ENCODE assay signal across 1 cellular context in the genomic region with DNA sequence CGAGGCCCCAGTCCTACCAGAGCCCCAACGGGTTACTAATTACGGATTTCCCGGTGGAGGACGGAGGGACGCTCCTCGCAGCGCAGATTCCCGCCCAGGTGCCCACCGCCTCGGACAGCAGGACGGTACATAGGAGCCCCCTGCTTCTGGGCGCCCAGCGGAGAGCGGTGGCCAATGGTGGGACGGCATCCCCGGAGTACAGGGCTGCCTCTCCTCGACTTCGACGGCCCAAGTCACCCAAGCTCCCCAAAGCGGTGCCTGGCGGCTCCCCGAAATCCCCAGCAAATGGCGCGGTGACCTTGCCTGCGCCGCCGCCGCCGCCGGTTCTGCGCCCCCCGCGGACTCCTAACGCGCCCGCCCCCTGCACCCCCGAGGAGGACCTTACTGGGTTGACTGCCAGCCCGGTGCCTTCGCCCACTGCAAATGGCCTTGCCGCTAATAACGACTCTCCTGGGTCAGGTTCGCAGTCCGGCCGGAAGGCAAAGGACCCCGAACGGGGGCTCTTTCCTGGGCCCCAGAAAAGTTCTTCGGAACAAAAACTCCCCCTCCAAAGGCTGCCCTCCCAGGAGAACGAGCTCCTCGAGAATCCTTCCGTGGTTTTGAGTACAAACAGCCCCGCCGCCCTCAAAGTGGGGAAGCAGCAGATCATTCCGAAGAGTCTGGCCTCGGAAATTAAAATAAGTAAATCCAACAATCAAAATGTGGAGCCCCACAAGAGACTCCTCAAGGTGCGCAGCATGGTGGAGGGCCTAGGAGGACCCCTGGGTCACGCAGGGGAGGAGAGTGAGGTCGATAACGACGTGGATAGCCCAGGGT.
A peak's percentile ranks its signal among the peaks of the same experiment; 100 is the strongest.
TF ChIP-seq lines count a peak whose summit lies in the region.

No MANE protein-coding gene starts in this region.

TF ChIP-seq in HEK293, 187 proteins besides CTCF, POLR2A, EP300 and RAD21 (continued from another document):
- TF ChIP-seq, protein P1, sequence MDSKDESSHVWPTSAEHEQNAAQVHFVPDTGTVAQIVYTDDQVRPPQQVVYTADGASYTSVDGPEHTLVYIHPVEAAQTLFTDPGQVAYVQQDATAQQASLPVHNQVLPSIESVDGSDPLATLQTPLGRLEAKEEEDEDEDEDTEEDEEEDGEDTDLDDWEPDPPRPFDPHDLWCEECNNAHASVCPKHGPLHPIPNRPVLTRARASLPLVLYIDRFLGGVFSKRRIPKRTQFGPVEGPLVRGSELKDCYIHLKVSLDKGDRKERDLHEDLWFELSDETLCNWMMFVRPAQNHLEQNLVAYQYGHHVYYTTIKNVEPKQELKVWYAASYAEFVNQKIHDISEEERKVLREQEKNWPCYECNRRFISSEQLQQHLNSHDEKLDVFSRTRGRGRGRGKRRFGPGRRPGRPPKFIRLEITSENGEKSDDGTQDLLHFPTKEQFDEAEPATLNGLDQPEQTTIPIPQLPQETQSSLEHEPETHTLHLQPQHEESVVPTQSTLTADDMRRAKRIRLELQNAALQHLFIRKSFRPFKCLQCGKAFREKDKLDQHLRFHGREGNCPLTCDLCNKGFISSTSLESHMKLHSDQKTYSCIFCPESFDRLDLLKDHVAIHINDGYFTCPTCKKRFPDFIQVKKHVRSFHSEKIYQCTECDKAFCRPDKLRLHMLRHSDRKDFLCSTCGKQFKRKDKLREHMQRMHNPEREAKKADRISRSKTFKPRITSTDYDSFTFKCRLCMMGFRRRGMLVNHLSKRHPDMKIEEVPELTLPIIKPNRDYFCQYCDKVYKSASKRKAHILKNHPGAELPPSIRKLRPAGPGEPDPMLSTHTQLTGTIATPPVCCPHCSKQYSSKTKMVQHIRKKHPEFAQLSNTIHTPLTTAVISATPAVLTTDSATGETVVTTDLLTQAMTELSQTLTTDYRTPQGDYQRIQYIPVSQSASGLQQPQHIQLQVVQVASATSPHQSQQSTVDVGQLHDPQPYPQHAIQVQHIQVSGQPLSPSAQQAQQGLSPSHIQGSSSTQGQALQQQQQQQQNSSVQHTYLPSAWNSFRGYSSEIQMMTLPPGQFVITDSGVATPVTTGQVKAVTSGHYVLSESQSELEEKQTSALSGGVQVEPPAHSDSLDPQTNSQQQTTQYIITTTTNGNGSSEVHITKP (tag by site-specific recombination; IDR thresholded peaks at IDR 0.05): no peak
- TF ChIP-seq ZNF529 (tag by site-specific recombination; IDR thresholded peaks at IDR 0.05; ENCODE audit: insufficient replicate concordance) (no peak), ZNF585B (tag by site-specific recombination; IDR thresholded peaks at IDR 0.05) (no peak), ZFP3 (tag by site-specific recombination; IDR thresholded peaks at IDR 0.05; ENCODE audit: low read depth) (no peak), ZNF623 (tag by site-specific recombination; IDR thresholded peaks at IDR 0.05) (no peak), GLIS2 (tag by site-specific recombination; IDR thresholded peaks at IDR 0.05) (peak; percentile 88), ZNF341 (tag by site-specific recombination; IDR thresholded peaks at IDR 0.05; ENCODE audit: low read depth) (no peak), ZNF184 (tag by site-specific recombination; IDR thresholded peaks at IDR 0.05) (no peak), ZNF10 (tag by site-specific recombination; IDR thresholded peaks at IDR 0.05) (no peak), ZNF830 (tag by site-specific recombination; IDR thresholded peaks at IDR 0.05; ENCODE audit: low read depth) (no peak)
- TF ChIP-seq, protein P2, sequence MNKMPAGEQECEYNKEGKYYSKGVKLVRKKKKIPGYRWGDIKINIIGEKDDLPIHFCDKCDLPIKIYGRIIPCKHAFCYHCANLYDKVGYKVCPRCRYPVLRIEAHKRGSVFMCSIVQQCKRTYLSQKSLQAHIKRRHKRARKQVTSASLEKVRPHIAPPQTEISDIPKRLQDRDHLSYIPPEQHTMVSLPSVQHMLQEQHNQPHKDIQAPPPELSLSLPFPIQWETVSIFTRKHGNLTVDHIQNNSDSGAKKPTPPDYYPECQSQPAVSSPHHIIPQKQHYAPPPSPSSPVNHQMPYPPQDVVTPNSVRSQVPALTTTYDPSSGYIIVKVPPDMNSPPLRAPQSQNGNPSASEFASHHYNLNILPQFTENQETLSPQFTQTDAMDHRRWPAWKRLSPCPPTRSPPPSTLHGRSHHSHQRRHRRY (tag by site-specific recombination; IDR thresholded peaks at IDR 0.05): no peak
- TF ChIP-seq, protein P3, sequence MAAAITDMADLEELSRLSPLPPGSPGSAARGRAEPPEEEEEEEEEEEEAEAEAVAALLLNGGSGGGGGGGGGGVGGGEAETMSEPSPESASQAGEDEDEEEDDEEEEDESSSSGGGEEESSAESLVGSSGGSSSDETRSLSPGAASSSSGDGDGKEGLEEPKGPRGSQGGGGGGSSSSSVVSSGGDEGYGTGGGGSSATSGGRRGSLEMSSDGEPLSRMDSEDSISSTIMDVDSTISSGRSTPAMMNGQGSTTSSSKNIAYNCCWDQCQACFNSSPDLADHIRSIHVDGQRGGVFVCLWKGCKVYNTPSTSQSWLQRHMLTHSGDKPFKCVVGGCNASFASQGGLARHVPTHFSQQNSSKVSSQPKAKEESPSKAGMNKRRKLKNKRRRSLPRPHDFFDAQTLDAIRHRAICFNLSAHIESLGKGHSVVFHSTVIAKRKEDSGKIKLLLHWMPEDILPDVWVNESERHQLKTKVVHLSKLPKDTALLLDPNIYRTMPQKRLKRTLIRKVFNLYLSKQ (tag by site-specific recombination; IDR thresholded peaks at IDR 0.05; ENCODE audit: borderline replicate concordance): no peak
- TF ChIP-seq, protein P4, sequence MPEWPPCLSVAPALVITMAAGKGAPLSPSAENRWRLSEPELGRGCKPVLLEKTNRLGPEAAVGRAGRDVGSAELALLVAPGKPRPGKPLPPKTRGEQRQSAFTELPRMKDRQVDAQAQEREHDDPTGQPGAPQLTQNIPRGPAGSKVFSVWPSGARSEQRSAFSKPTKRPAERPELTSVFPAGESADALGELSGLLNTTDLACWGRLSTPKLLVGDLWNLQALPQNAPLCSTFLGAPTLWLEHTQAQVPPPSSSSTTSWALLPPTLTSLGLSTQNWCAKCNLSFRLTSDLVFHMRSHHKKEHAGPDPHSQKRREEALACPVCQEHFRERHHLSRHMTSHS (tag by site-specific recombination; IDR thresholded peaks at IDR 0.05): no peak
